21 cellular contexts compared by ENCODE assay signal in the genomic region with DNA sequence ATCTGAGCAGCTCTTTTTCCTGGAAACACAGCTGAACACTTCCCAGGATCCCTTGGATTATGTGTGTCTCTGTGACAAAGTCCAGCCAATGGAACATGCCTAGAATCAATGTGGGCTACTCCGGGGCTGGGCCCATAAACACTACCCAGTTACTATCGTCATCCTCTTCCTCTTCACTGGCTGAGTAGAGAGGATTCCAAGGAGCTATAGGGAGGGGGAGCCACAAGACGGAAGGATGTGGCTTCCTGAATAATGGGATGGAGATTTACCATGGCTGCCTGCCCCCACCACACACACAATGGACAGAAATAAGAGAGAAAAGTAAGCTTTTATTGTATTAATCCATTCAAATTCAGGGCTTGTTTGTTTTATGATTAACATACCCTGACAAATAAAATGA. TPM values are rescaled to one million over a fixed set of nuclear protein-coding genes. Genes with fewer than 3 reads are reported as not detected.
DNase-seq lines count a peak whose midpoint lies in the region; ATAC-seq and TF ChIP-seq lines count a peak whose summit lies in the region.
"Had no signal": no experiment of that assay in that cellular context is flagged by ENCODE, and none has a peak within 500 bp of the region (broad histone marks: within the 10 kb centered on the region; RNA-seq: fewer than 3 reads in every experiment).

No MANE protein-coding gene starts in this region.

- no peaks in the 10 kb centered on the region for H3K9me3 ChIP-seq in PC-3 (ENCODE audit: low read length)
- no peaks in the 10 kb centered on the region for H3K9me3 ChIP-seq in A673 (ENCODE audit: low read depth, low read length, poor library complexity, severe bottlenecking)
- H3K9me3 ChIP-seq: A549 had no signal

- H3K4me1 ChIP-seq in PC-3 (ENCODE audit: insufficient read depth, low read length) (peaks cover 30% of the 10 kb centered on the region), A673 (ENCODE audit: insufficient read depth, low read length, poor library complexity, severe bottlenecking) (no peaks in the 10 kb centered on the region)
- H3K4me1 ChIP-seq: A549 had no signal

- intact Hi-C loops in PC-3 (cut with micrococcal nuclease): no loop called here
- intact Hi-C loops in A673 (cut with micrococcal nuclease; ENCODE audit: unreplicated experiment): no loop called here

- no peaks in the 10 kb centered on the region for H3F3A ChIP-seq in PC-3 (ENCODE audit: low read length, unreplicated experiment)

- H2AFZ ChIP-seq in PC-3 (ENCODE audit: low read length): 0 out of 2 replicates have a peak overlapping the region, but pooled peaks have one; percentile 18
- H2AFZ ChIP-seq: GM23338 had no signal

- DNase-seq in HT1080 (ENCODE audit: low read depth) (peak; percentile 80), PC-3 (peak; percentile 59), osteocyte (ENCODE audit: extremely low spot score, unreplicated experiment) (no peak), A673 (ENCODE audit: low spot score) (no peak), GDM1 (lab: John Stamatoyannopoulos, UW) (no peak)
- DNase-seq: 8988T; C1 segment of cervical spinal cord; Calu3; CD4-positive, alpha-beta memory T cell; COR-L47; DMS53; DMS79 treated with DMSO at 0.1 percent for 48 hours; H9 had no signal

- H3K79me2 ChIP-seq in PC-3 (ENCODE audit: low read length): no peaks in the 10 kb centered on the region

- H3K9me3 Mint-ChIP-seq in osteocyte (ENCODE audit: unreplicated experiment): peaks cover 3% of the 10 kb centered on the region
- H3K9me3 Mint-ChIP-seq: GM23338, H9 had no signal

- TF ChIP-seq CTCF in PC-3 (conservative IDR thresholded peaks at IDR 0.05; ENCODE audit: low read depth, low read length) (no peak), osteocyte (IDR thresholded peaks at IDR 0.05) (no peak), A673 (conservative IDR thresholded peaks at IDR 0.05; ENCODE audit: low read depth, low read length) (no peak)

- H3K9me2 ChIP-seq in PC-3 (replicated peaks; ENCODE audit: low read length): peaks cover 3% of the 10 kb centered on the region; the same call in 1 of the 2 replicates

- H3K36me3 ChIP-seq in PC-3 (ENCODE audit: low read depth, low read length) (no peaks in the 10 kb centered on the region), A673 (ENCODE audit: insufficient read depth, low read length, poor library complexity, severe bottlenecking) (no peaks in the 10 kb centered on the region)

- no peaks in the 10 kb centered on the region for H3K27me3 Mint-ChIP-seq in osteocyte (ENCODE audit: unreplicated experiment)
- H3K27me3 Mint-ChIP-seq: CD4-positive, alpha-beta memory T cell had no signal

- H3K27ac ChIP-seq in PC-3 (ENCODE audit: low read length) (peak overlapping the region; percentile 7; the same call in 1 of the 2 replicates), A673 (ENCODE audit: low read depth, low read length, poor library complexity, severe bottlenecking) (no peak overlapping the region)
- H3K27ac ChIP-seq: A549 had no signal

- H3K36me3 Mint-ChIP-seq in osteocyte (ENCODE audit: unreplicated experiment): no peaks in the 10 kb centered on the region
- H3K36me3 Mint-ChIP-seq: CD4-positive, alpha-beta memory T cell had no signal

- no peaks in the 10 kb centered on the region for H4K20me1 ChIP-seq in PC-3 (ENCODE audit: low read length)

- 0 out of 2 replicates have a peak overlapping the region, but pooled peaks have one; percentile 17 for H3K4me2 ChIP-seq in PC-3 (ENCODE audit: low read length)
- H3K4me2 ChIP-seq: A549, GM23338 had no signal

- no peak overlapping the region for H3K4me3 Mint-ChIP-seq in osteocyte (ENCODE audit: unreplicated experiment)
- H3K4me3 Mint-ChIP-seq: CD4-positive, alpha-beta memory T cell; GM23338; H9 had no signal

- H3K9ac ChIP-seq in PC-3 (ENCODE audit: low read length): no peak overlapping the region

- POLR2A ChIA-PET in PC-3 (lab: Charles Lee; ENCODE audit: unreplicated experiment): no interaction called here
- POLR2A ChIA-PET in A673 (lab: Charles Lee; ENCODE audit: low non-redundant PET): no interaction called here

- peak; percentile 74 for ATAC-seq in PC-3
- no peak for ATAC-seq in HG03159 (IDR thresholded peaks at IDR 0.05; ENCODE audit: unreplicated experiment)
- ATAC-seq: A549, GM12878, GM23338, HCT116 had no signal

- CTCF ChIA-PET in PC-3 (lab: Charles Lee) (no interaction called here), A673 (lab: Charles Lee) (no interaction called here)

- BruUV-seq in PC-3 (replicated peaks; lab: Mats Ljungman, UMichigan) (no TSS peak), A673 (replicated peaks; lab: Mats Ljungman, UMichigan) (no TSS peak)

- H3K27ac Mint-ChIP-seq in osteocyte (ENCODE audit: unreplicated experiment): peak overlapping the region; percentile 31
- H3K27ac Mint-ChIP-seq: CD4-positive, alpha-beta memory T cell; GM23338; H9 had no signal

- H3K4me3 ChIP-seq in PC-3 (ENCODE audit: low read length) (no peak overlapping the region), A673 (ENCODE audit: low read depth, low read length, poor library complexity, severe bottlenecking) (no peak overlapping the region)
- H3K4me3 ChIP-seq: A549, GM12878, GM23338 had no signal

- H3K27me3 ChIP-seq in PC-3 (ENCODE audit: low read length) (no peaks in the 10 kb centered on the region), A673 (replicated peaks; ENCODE audit: insufficient read depth, low read depth, low read length, poor library complexity) (no peaks in the 10 kb centered on the region)

- H3K4me1 Mint-ChIP-seq in osteocyte (ENCODE audit: unreplicated experiment): peaks cover 33% of the 10 kb centered on the region
- H3K4me1 Mint-ChIP-seq: CD4-positive, alpha-beta memory T cell; GM23338; H9 had no signal

RNA-seq across cellular contexts. Expression of gene TAS2R1, which starts 22.1 kb away (rescaled TPM):
- total RNA-seq in HT1080 (2014; rRNA removed; shearing (Covaris generic)): not detected in 2 replicates
- polyA plus RNA-seq in HT1080 (2015; cell fraction: cytosol; rRNA removed): not detected in 2 replicates
- not detected in 2 replicates for polyA plus RNA-seq in HT1080 (2015; cell fraction: nucleus; rRNA removed)
- total RNA-seq in PC-3 (2014; rRNA removed) (not detected in 2 replicates), osteocyte (not detected in 2 replicates), A673 (2021) (not detected in 2 replicates)
- total RNA-seq: Calu3; CD4-positive, alpha-beta memory T cell; Daoy; G401; GM12878; GM23338; H4; H9 had no signal
- polyA plus RNA-seq: A549, GM12878 had no signal

Comparison
In these comparisons a context has a peak if more than half of its experiments do, and no peak if none do; other contexts are left out.
1. DNase-seq: peak in HT1080 (single experiment) and PC-3 (single experiment); none in osteocyte (single experiment), A673 (single experiment) and GDM1 (single experiment).